Comparison of ENCODE assay signal across 8 cellular contexts in genomic region chr10:35126530-35127288, GRCh38. TPM values are rescaled to one million over a fixed set of nuclear protein-coding genes. Genes with fewer than 3 reads are reported as not detected.
DNase-seq lines count a peak whose midpoint lies in the region; ATAC-seq and TF ChIP-seq lines count a peak whose summit lies in the region.

CREM (plus strand) TSS chr10:35126846; CDS start chr10:35137836, 10,990 bp downstream.

- H3K4me3 ChIP-seq in right atrium auricular region, result peak within 1 kb of the TSS; percentile 70 to 87
- peak within 1 kb of the TSS; percentile 51 to 61 for H3K4me3 ChIP-seq in uterus

- DNase-seq in NCI-H1694 treated with DMSO at 0.1 percent for 48 hours (lab: John Stamatoyannopoulos, UW) (peak; percentile 97), T-helper 17 cell (peak; percentile 98 to 100 (median 100)), right atrium auricular region (ENCODE audit: low spot score) (peak; percentile 98), pulmonary artery endothelial cell (ENCODE audit: low read depth, low spot score) (peak; percentile 84), uterus (peak; percentile 97 to 100)

- H3K4me3 Mint-ChIP-seq in T-helper 17 cell, result peak within 1 kb of the TSS; percentile 96

- no peaks in the 10 kb centered on the region for H3K9me3 ChIP-seq in T-helper 17 cell (ENCODE audit: control insufficient read depth, low read length, poor library complexity, severe bottlenecking)
- no peaks in the 10 kb centered on the region for H3K9me3 ChIP-seq in right atrium auricular region
- no peaks in the 10 kb centered on the region for H3K9me3 ChIP-seq in uterus

- no peaks in the 10 kb centered on the region for H3K27me3 Mint-ChIP-seq in T-helper 17 cell

- peak; percentile 99 to 100 for TF ChIP-seq POLR2A in uterus (IDR thresholded peaks at IDR 0.05)

- H3K27ac ChIP-seq in angular gyrus (ENCODE audit: low read depth, low read length) (peak within 1 kb of the TSS; percentile 96), right atrium auricular region (peak within 1 kb of the TSS; percentile 98 to 100), uterus (peak within 1 kb of the TSS; percentile 93 to 96)

- intact Hi-C loops in uterus (cut with DNase I; ENCODE audit: low total_unique reads), result no loop called here

- no peaks in the 10 kb centered on the region for H3K36me3 Mint-ChIP-seq in T-helper 17 cell (ENCODE audit: low read depth)

- ATAC-seq in GM18498 (IDR thresholded peaks at IDR 0.05; ENCODE audit: unreplicated experiment), result peak; percentile 81
- peak; percentile 70 for ATAC-seq in HG02938 (IDR thresholded peaks at IDR 0.05; ENCODE audit: unreplicated experiment)
- ATAC-seq in T-helper 17 cell, result peak; percentile 82

- H3K27ac Mint-ChIP-seq in T-helper 17 cell, result peak within 1 kb of the TSS; percentile 100

- H3K36me3 ChIP-seq in right atrium auricular region (no peaks in the 10 kb centered on the region), uterus (no peaks in the 10 kb centered on the region)

- H3K4me1 ChIP-seq in right atrium auricular region, result peaks cover 0 to 32% of the 10 kb centered on the region in 2 donors
- peaks cover 0 to 5% of the 10 kb centered on the region in 2 donors for H3K4me1 ChIP-seq in uterus

- H3K4me1 Mint-ChIP-seq in T-helper 17 cell, result peaks cover 33% of the 10 kb centered on the region

- peak; percentile 92 to 94 for TF ChIP-seq CTCF in right atrium auricular region (IDR thresholded peaks at IDR 0.05)
- TF ChIP-seq CTCF in uterus (IDR thresholded peaks at IDR 0.05), result peak; percentile 81 to 93 (median 89)

- H3K27me3 ChIP-seq in right atrium auricular region (no peaks in the 10 kb centered on the region), uterus (no peaks in the 10 kb centered on the region)

RNA-seq across cellular contexts. Expression of gene CREM, which starts in this region (rescaled TPM):
- total RNA-seq in T-helper 17 cell (10 to 100 TPM; 50.8 to 79.2 TPM), right atrium auricular region (10 to 100 TPM; 33.4 to 39.9 TPM), pulmonary artery endothelial cell (43.8 and 56.1 TPM in 2 replicates), uterus (100 to 1,000 TPM in 1 of 4 donors, 10 to 100 TPM in 3; 35.3 to 183 (median 57.0) TPM)

Comparison
In these comparisons a context has a peak if more than half of its experiments do, and no peak if none do; other contexts are left out.
1. Peak in every context shown above with its lines: DNase-seq, ATAC-seq, H3K4me3 ChIP-seq and H3K27ac ChIP-seq.